Comparison of ENCODE assay signal across 35 cellular contexts in the genomic region with DNA sequence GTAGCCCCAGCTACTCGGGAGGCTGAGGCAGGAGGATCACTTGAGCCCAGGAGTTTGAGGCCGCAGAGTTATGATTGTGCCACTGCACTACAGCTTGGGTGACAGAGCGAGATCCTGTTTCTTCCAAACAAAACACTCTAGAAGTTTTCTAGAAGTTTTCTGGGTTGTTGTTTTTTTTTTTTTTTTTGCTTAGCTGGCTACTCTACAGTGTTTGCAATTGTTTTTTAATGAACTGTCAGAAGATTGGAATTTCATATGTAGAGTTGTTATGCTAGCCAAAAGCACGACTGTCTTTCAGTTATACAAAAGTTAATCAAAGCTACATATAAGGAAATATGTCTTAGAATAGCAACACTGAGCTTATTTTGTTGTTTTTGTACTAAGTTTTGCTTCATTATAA. TPM values are rescaled to one million over a fixed set of nuclear protein-coding genes. Genes with fewer than 3 reads are reported as not detected.
DNase-seq lines count a peak whose midpoint lies in the region; ATAC-seq and TF ChIP-seq lines count a peak whose summit lies in the region.
"Had no signal": no experiment of that assay in that cellular context is flagged by ENCODE, and none has a peak within 500 bp of the region (broad histone marks: within the 10 kb centered on the region; RNA-seq: fewer than 3 reads in every experiment).

No MANE protein-coding gene starts in this region.

- no peak overlapping the region for H3K4me3 Mint-ChIP-seq in osteocyte (ENCODE audit: unreplicated experiment)
- H3K4me3 Mint-ChIP-seq: activated CD4-positive, alpha-beta memory T cell treated with anti-CD3 and anti-CD28 coated beads for 36 hours; activated naive CD8-positive, alpha-beta T cell; activated T-helper 17 cell treated with anti-CD3 and anti-CD28 coated beads, Interleukin-2, amount 50 U/mL, for 72 hours; CD4-positive, CD25-positive, alpha-beta regulatory T cell; endodermal cell; GM23338; naive B cell; stimulated activated memory B cell treated with anti-CD40 and anti-IgM and Interleukin-4, amounts not matched to agents 10 μg/mL and 1 μg/mL and 100 μg/mL, for 72 hours had no signal

- H3K9ac ChIP-seq in adipocyte (ENCODE audit: low read length): peak overlapping the region; percentile 29

- peaks cover 17% of the 10 kb centered on the region for H3K4me1 Mint-ChIP-seq in osteocyte (ENCODE audit: unreplicated experiment)
- H3K4me1 Mint-ChIP-seq: GM23338; stimulated activated memory B cell treated with anti-CD40 and anti-IgM and Interleukin-4, amounts not matched to agents 10 μg/mL and 1 μg/mL and 100 μg/mL, for 72 hours had no signal

- H3K27me3 ChIP-seq in adipocyte (replicated peaks; ENCODE audit: control insufficient read depth, insufficient read depth, low read length): no peaks in the 10 kb centered on the region
- H3K27me3 ChIP-seq: body of pancreas, colonic mucosa, esophagus squamous epithelium, heart right ventricle, spleen, suprapubic skin had no signal

- no peaks in the 10 kb centered on the region for H3K27me3 Mint-ChIP-seq in osteocyte (ENCODE audit: unreplicated experiment)
- H3K27me3 Mint-ChIP-seq: activated CD4-positive, alpha-beta memory T cell treated with anti-CD3 and anti-CD28 coated beads for 36 hours; activated naive CD8-positive, alpha-beta T cell; activated T-helper 17 cell treated with anti-CD3 and anti-CD28 coated beads, Interleukin-2, amount 50 U/mL, for 72 hours; CD4-positive, CD25-positive, alpha-beta regulatory T cell; naive B cell; stimulated activated memory B cell treated with anti-CD40 and anti-IgM and Interleukin-4, amounts not matched to agents 10 μg/mL and 1 μg/mL and 100 μg/mL, for 72 hours had no signal

- H3K36me3 Mint-ChIP-seq in osteocyte (ENCODE audit: unreplicated experiment): peaks cover 52% of the 10 kb centered on the region

- peak; percentile 72 for DNase-seq in EH (ENCODE audit: low read depth)
- DNase-seq in adipocyte (ENCODE audit: low read depth): peak; percentile 49
- peak; percentile 55 for DNase-seq in fibroblast of gingiva (ENCODE audit: low read depth)
- no peak for DNase-seq in osteocyte (ENCODE audit: extremely low spot score, unreplicated experiment)
- DNase-seq: ACHN; activated CD4-positive, alpha-beta memory T cell treated with anti-CD3 and anti-CD28 coated beads for 36 hours; activated CD8-positive, alpha-beta memory T cell treated with anti-CD3 and anti-CD28 coated beads, Interleukin-2, amount 50 U/mL, for 48 hours; body of pancreas; CD4-positive, CD25-positive, alpha-beta regulatory T cell; colonic mucosa; endodermal cell; esophagus squamous epithelium; heart right ventricle; KBM-7; left colon; MV-4-11; naive B cell; NCI-H146; NCI-H510A treated with DMSO at 0.1 percent for 48 hours; nucleus accumbens; retina; SHP77 treated with DMSO at 0.1 percent for 48 hours; spleen; stimulated activated CD4-positive, alpha-beta T cell treated with anti-CD3 and anti-CD28 coated beads, Interleukin-4, amount 100 ng/mL, for 1 hour; SW 1271 had no signal

- H3K4me3 ChIP-seq in adipocyte (ENCODE audit: low read length): no peak overlapping the region
- H3K4me3 ChIP-seq: body of pancreas, colonic mucosa, esophagus squamous epithelium, GM23338, heart right ventricle, spleen, suprapubic skin had no signal

- H3K4me1 ChIP-seq in adipocyte (ENCODE audit: control insufficient read depth, insufficient read depth, low read length): peaks cover 28% of the 10 kb centered on the region
- H3K4me1 ChIP-seq: body of pancreas, colonic mucosa, esophagus squamous epithelium, spleen, suprapubic skin had no signal

- H3K9me3 ChIP-seq in adipocyte (ENCODE audit: control insufficient read depth, low read length): peaks cover 11% of the 10 kb centered on the region
- H3K9me3 ChIP-seq: body of pancreas, colonic mucosa, esophagus squamous epithelium had no signal

- no peaks in the 10 kb centered on the region for H3K36me3 ChIP-seq in adipocyte (ENCODE audit: control insufficient read depth, insufficient read depth, low read length, severe bottlenecking)
- H3K36me3 ChIP-seq: colonic mucosa had no signal

- no peak for TF ChIP-seq CTCF in osteocyte (IDR thresholded peaks at IDR 0.05)

- H3K9me3 Mint-ChIP-seq in osteocyte (ENCODE audit: unreplicated experiment): peaks cover 26% of the 10 kb centered on the region
- H3K9me3 Mint-ChIP-seq: GM23338 had no signal

- ATAC-seq in GM18867 (IDR thresholded peaks at IDR 0.05; ENCODE audit: unreplicated experiment) (no peak), HG03378 (IDR thresholded peaks at IDR 0.05; ENCODE audit: unreplicated experiment) (no peak), GM21528 (IDR thresholded peaks at IDR 0.05; ENCODE audit: low FRiP score, unreplicated experiment) (no peak)
- ATAC-seq: activated CD4-positive, CD25-positive, alpha-beta regulatory T cell treated with anti-CD3 and anti-CD28 coated beads, Interleukin-2, amount 50 U/mL, for 24 hours; activated T-helper 17 cell treated with anti-CD3 and anti-CD28 coated beads, Interleukin-2, amount 50 U/mL, for 72 hours; body of pancreas; GM23338; heart right ventricle; left colon; stimulated activated memory B cell treated with anti-CD40 and anti-IgM and Interleukin-4, amounts not matched to agents 10 μg/mL and 1 μg/mL and 100 μg/mL, for 72 hours had no signal

- H3K27ac Mint-ChIP-seq in osteocyte (ENCODE audit: unreplicated experiment): peak overlapping the region; percentile 31
- H3K27ac Mint-ChIP-seq: activated CD4-positive, alpha-beta memory T cell treated with anti-CD3 and anti-CD28 coated beads for 36 hours; activated T-helper 17 cell treated with anti-CD3 and anti-CD28 coated beads, Interleukin-2, amount 50 U/mL, for 72 hours; CD4-positive, CD25-positive, alpha-beta regulatory T cell; endodermal cell; GM23338; naive B cell; stimulated activated memory B cell treated with anti-CD40 and anti-IgM and Interleukin-4, amounts not matched to agents 10 μg/mL and 1 μg/mL and 100 μg/mL, for 72 hours had no signal

RNA-seq across cellular contexts. Expression of a gene that starts 30.9 kb away (rescaled TPM):
- 19.3 and 19.5 TPM in 2 replicates for total RNA-seq in osteocyte
- total RNA-seq: HT-29 had no signal
